Comparison of ENCODE assay signal across 1 cellular context in the genomic region with DNA sequence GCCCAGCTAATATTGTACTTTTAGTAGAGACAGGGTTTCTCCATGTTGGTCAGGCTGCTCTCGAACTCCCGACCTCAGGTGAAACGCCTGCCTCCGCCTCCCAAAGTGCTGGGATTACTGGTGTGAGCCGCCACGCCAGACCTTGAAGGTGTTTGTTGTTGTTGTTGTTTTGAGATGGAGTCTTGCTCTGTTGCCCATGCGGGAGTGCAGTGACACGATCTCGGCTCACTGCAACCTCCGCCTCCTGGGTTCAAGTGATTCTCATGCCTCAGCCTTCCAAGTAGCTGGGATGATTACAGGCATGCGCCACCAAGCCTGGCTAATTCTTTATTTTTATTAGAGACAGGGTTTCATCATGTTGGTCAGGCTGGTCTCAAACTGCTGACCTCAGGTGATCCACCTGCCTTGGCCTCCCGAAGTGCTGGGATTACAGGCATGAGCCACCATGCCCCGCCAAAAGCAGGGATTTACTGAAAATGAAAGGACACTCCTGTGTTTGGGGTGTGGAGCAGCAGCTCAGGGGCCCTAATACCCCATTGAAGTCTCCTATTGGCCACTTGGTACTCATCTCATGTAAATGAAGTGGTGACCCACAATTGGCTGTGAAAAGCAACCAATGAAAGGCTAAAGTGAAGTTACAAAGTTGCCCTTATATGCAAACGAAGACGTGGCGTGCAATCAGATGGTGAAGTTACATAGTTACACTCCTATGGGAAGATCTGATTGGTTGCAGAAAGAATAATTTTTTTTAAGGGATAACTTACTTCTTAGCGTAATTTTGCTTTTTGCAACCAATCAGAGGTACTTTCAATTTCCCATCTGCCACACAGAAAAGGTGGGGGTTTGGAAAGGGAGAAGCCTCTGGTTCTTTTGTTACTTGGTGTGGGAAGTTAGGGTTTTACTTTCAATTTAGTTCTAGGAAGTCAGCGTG.
TF ChIP-seq lines count a peak whose summit lies in the region.
"Not testable (repeated sequence)": the region's sequence is repeated elsewhere in the genome, so short reads cannot be mapped to it uniquely, and the experiment has no call there.

No MANE protein-coding gene starts in this region.

TF ChIP-seq in K562, 482 proteins besides CTCF, POLR2A, EP300 and RAD21 (continued from another document and continues in another):
- TF ChIP-seq ATF3 (IDR thresholded peaks at IDR 0.05) (peak; percentile 30; the same call in 1 of the 2 replicates), ATF3 (CRISPR knock-in tag; conservative IDR thresholded peaks at IDR 0.05) (0 out of 2 replicates have a peak, but pooled peaks have one; percentile 24), ZNF644 (tag; IDR thresholded peaks at IDR 0.05; ENCODE audit: low read depth) (peak; percentile 94), ZNF316 (IDR thresholded peaks at IDR 0.05) (peak; percentile 73), RB1 (IDR thresholded peaks at IDR 0.05; ENCODE audit: low read depth) (0 out of 2 replicates have a peak, but pooled peaks have one; percentile 15), MCM7 (IDR thresholded peaks at IDR 0.05) (0 out of 4 replicates have a peak, but pooled peaks of 1 of the 2 experiments have one; percentile 26), ERF (CRISPR knock-in tag; IDR thresholded peaks at IDR 0.05) (0 out of 2 replicates have a peak, but pooled peaks have one; percentile 43), KDM1A (IDR thresholded peaks at IDR 0.05) (peak in 1 of 2 experiments; percentile 63; a peak in 2 of 4 replicates), PHF8 (IDR thresholded peaks at IDR 0.05; ENCODE audit: borderline replicate concordance, low read length) (peak; percentile 45; the same call in 1 of the 2 replicates), ZNF324 (CRISPR knock-in tag; IDR thresholded peaks at IDR 0.05) (0 out of 2 replicates have a peak, but pooled peaks have one; percentile 32), ZNF384 (IDR thresholded peaks at IDR 0.05; ENCODE audit: low read depth, low read length) (peak; percentile 94), ASH1L (IDR thresholded peaks at IDR 0.05; ENCODE audit: borderline replicate concordance, low read depth, partially characterized antibody) (peak; percentile 85), TRIM28 (IDR thresholded peaks at IDR 0.05) (peak; percentile 38; the same call in 1 of the 2 replicates), NR2C2 (tag; IDR thresholded peaks at IDR 0.05) (peak; percentile 56; the same call in 1 of the 2 replicates), RFX1 (IDR thresholded peaks at IDR 0.05) (peak; percentile 37; the same call in 1 of the 2 replicates), NRF1 (conservative IDR thresholded peaks at IDR 0.05 in 1 of 2, IDR thresholded peaks at IDR 0.05 in 1 of 2) (peak; percentile 35 to 52; a peak in 3 of 4 replicates), ZNF395 (CRISPR knock-in tag; IDR thresholded peaks at IDR 0.05) (peak; percentile 97), HDAC1 (IDR thresholded peaks at IDR 0.05) (peak in 1 of 2 experiments; percentile 62; a peak in 2 of 4 replicates), CHCHD3 (CRISPR knock-in tag; IDR thresholded peaks at IDR 0.05) (0 out of 2 replicates have a peak, but pooled peaks have one; percentile 40), NKRF (IDR thresholded peaks at IDR 0.05; ENCODE audit: borderline replicate concordance) (peak; percentile 69; the same call in 1 of the 2 replicates), MTF1 (CRISPR knock-in tag; IDR thresholded peaks at IDR 0.05; ENCODE audit: borderline replicate concordance) (peak; percentile 71; the same call in 1 of the 2 replicates), CXXC5 (CRISPR knock-in tag; IDR thresholded peaks at IDR 0.05) (peak; percentile 61), POLR2AphosphoS2 (IDR thresholded peaks at IDR 0.05; ENCODE audit: low read length) (peak; percentile 89), ZNF583 (CRISPR knock-in tag; IDR thresholded peaks at IDR 0.05) (0 out of 2 replicates have a peak, but pooled peaks have one; percentile 61), ZNF197 (CRISPR knock-in tag; IDR thresholded peaks at IDR 0.05; ENCODE audit: low read depth) (0 out of 2 replicates have a peak, but pooled peaks have one; percentile 59), TOE1 (IDR thresholded peaks at IDR 0.05; ENCODE audit: borderline replicate concordance) (peak; percentile 41; the same call in 1 of the 2 replicates), ZNF584 (CRISPR knock-in tag; IDR thresholded peaks at IDR 0.05; ENCODE audit: low read depth) (peak; percentile 91), HLTF (IDR thresholded peaks at IDR 0.05) (peak; percentile 73; the same call in 1 of the 2 replicates), LCOR (CRISPR knock-in tag; IDR thresholded peaks at IDR 0.05) (peak; percentile 94), TBP (optimal IDR thresholded peaks at IDR 0.05; ENCODE audit: low read depth, low read length) (peak; percentile 54), MAZ (CRISPR knock-in tag; conservative IDR thresholded peaks at IDR 0.05 in 1 of 2, IDR thresholded peaks at IDR 0.05 in 1 of 2) (peak in 1 of 2 experiments; percentile 64; a peak in 2 of 4 replicates), ZNF431 (CRISPR knock-in tag; IDR thresholded peaks at IDR 0.05) (peak; percentile 51; the same call in 1 of the 2 replicates), NR2C1 (IDR thresholded peaks at IDR 0.05) (0 out of 2 replicates have a peak, but pooled peaks have one; percentile 13), KDM5B (IDR thresholded peaks at IDR 0.05; ENCODE audit: insufficient replicate concordance, low read depth, low read length) (peak; percentile 83), FOXJ2 (tag; IDR thresholded peaks at IDR 0.05) (peak; percentile 84), RCOR1 (IDR thresholded peaks at IDR 0.05; ENCODE audit: borderline replicate concordance in 1 of 2, low read depth in 2 of 2, low read length in 2 of 2) (peak; percentile 11 to 35; a peak in 2 of 4 replicates), ZNF766 (CRISPR knock-in tag; conservative IDR thresholded peaks at IDR 0.05) (peak; percentile 44; the same call in 1 of the 2 replicates), ZKSCAN8 (CRISPR knock-in tag; IDR thresholded peaks at IDR 0.05) (peak; percentile 75), POLR2B (IDR thresholded peaks at IDR 0.05; ENCODE audit: low read depth, partially characterized antibody) (peak; percentile 93), ZFX (CRISPR knock-in tag; IDR thresholded peaks at IDR 0.05) (0 out of 2 replicates have a peak, but pooled peaks have one; percentile 33)
- TF ChIP-seq, protein P1, sequence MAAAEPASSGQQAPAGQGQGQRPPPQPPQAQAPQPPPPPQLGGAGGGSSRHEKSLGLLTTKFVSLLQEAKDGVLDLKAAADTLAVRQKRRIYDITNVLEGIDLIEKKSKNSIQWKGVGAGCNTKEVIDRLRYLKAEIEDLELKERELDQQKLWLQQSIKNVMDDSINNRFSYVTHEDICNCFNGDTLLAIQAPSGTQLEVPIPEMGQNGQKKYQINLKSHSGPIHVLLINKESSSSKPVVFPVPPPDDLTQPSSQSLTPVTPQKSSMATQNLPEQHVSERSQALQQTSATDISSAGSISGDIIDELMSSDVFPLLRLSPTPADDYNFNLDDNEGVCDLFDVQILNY (CRISPR knock-in tag; IDR thresholded peaks at IDR 0.05) = 0 out of 2 replicates have a peak, but pooled peaks have one; percentile 28
- TF ChIP-seq NR2C2 (CRISPR knock-in tag; IDR thresholded peaks at IDR 0.05); TOE1 (CRISPR knock-in tag; IDR thresholded peaks at IDR 0.05; ENCODE audit: borderline replicate concordance, low read depth); NR2C1 (tag; IDR thresholded peaks at IDR 0.05): not testable (repeated sequence)
- TF ChIP-seq, protein P2, sequence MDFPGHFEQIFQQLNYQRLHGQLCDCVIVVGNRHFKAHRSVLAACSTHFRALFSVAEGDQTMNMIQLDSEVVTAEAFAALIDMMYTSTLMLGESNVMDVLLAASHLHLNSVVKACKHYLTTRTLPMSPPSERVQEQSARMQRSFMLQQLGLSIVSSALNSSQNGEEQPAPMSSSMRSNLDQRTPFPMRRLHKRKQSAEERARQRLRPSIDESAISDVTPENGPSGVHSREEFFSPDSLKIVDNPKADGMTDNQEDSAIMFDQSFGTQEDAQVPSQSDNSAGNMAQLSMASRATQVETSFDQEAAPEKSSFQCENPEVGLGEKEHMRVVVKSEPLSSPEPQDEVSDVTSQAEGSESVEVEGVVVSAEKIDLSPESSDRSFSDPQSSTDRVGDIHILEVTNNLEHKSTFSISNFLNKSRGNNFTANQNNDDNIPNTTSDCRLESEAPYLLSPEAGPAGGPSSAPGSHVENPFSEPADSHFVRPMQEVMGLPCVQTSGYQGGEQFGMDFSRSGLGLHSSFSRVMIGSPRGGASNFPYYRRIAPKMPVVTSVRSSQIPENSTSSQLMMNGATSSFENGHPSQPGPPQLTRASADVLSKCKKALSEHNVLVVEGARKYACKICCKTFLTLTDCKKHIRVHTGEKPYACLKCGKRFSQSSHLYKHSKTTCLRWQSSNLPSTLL (IDR thresholded peaks at IDR 0.05) = 0 out of 2 replicates have a peak, but pooled peaks have one; percentile 30
- TF ChIP-seq, protein P3, sequence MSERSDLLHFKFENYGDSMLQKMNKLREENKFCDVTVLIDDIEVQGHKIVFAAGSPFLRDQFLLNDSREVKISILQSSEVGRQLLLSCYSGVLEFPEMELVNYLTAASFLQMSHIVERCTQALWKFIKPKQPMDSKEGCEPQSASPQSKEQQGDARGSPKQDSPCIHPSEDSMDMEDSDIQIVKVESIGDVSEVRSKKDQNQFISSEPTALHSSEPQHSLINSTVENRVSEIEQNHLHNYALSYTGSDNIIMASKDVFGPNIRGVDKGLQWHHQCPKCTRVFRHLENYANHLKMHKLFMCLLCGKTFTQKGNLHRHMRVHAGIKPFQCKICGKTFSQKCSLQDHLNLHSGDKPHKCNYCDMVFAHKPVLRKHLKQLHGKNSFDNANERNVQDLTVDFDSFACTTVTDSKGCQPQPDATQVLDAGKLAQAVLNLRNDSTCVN (CRISPR knock-in tag; IDR thresholded peaks at IDR 0.05) = 0 out of 2 replicates have a peak, but pooled peaks have one; percentile 65
- TF ChIP-seq, protein P4, sequence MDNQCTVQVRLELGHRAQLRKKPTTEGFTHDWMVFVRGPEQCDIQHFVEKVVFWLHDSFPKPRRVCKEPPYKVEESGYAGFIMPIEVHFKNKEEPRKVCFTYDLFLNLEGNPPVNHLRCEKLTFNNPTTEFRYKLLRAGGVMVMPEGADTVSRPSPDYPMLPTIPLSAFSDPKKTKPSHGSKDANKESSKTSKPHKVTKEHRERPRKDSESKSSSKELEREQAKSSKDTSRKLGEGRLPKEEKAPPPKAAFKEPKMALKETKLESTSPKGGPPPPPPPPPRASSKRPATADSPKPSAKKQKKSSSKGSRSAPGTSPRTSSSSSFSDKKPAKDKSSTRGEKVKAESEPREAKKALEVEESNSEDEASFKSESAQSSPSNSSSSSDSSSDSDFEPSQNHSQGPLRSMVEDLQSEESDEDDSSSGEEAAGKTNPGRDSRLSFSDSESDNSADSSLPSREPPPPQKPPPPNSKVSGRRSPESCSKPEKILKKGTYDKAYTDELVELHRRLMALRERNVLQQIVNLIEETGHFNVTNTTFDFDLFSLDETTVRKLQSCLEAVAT (IDR thresholded peaks at IDR 0.05) = peak in 1 of 2 experiments; percentile 75; a peak in 2 of 4 replicates
